ENCODE assay signal across 13 cellular contexts in the genomic region with DNA sequence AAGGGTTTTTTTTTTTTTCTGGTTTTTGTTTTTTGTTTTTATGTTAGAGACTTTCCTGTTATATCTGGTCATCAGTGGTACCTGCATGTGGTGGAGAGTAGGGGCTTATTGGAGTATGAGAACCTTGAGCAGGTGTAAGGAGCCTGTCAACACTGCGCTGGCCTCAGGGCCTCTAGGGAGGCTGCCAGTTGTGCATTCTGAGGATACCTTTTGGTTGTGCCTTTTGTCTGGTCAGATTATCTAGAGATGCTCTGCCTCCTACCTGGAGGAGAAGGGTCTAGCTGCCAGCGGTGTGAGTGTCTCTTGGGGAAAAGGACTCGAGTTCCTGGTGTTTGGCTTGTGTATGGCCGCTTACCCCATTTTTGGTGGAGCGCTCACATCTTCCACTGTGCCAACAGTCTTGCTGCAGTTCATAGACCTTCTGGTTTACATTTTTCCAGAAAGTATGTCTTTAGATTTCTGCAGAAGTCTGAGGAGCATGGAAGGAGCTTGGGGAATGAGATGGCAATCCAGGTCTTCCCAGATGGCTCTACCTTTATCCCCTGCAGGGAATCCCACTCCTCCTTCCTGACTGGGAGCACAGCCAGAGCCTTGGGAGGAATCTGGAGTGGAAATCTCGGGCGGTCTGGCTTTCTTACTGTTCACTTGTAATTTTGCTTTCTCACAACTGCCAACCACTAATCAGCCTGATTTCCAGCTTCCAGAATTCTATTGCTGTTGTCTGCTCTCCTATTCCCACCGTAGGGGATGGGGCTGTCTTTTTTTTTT. TPM values are rescaled to one million over a fixed set of nuclear protein-coding genes. Genes with fewer than 3 reads are reported as not detected.
A peak's percentile ranks its signal among the peaks of the same experiment; 100 is the strongest.
DNase-seq lines count a peak whose midpoint lies in the region; ATAC-seq and TF ChIP-seq lines count a peak whose summit lies in the region.
"Had no signal": no experiment of that assay in that cellular context is flagged by ENCODE, and none has a peak within 500 bp of the region (broad histone marks: within the 10 kb centered on the region; RNA-seq: fewer than 3 reads in every experiment).

No MANE protein-coding gene starts in this region.

- WGBS in hepatocyte (ENCODE audit: low lambda C conversion rate, missing lambda C conversion rate): 86% methylated on average over 8 of the region's 8 CpGs

- H3K4me1 Mint-ChIP-seq in natural killer cell treated with Interleukin-12 subunit alpha and Interleukin-12 subunit beta and Interleukin-15 and Interleukin-18, amount 100 ng/mL, for 72 hours (ENCODE audit: low read depth in 2 of 2): peaks cover 46 to 68% of the 10 kb centered on the region in 2 donors
- peaks cover 28 to 30% of the 10 kb centered on the region in 2 donors for H3K4me1 Mint-ChIP-seq in natural killer cell
- peaks cover 40% of the 10 kb centered on the region for H3K4me1 Mint-ChIP-seq in activated T-helper 17 cell treated with anti-CD3 and anti-CD28 coated beads, Interleukin-2, amount 50 U/mL, for 72 hours

- no peak for ATAC-seq in natural killer cell treated with Interleukin-12 subunit alpha and Interleukin-12 subunit beta and Interleukin-15 and Interleukin-18, amount 100 ng/mL, for 72 hours
- no peak for ATAC-seq in natural killer cell
- ATAC-seq in activated T-helper 17 cell treated with anti-CD3 and anti-CD28 coated beads, Interleukin-2, amount 50 U/mL, for 72 hours (replicated peaks): no peak
- ATAC-seq: mucosa of descending colon had no signal

- H3K27me3 Mint-ChIP-seq in natural killer cell treated with Interleukin-12 subunit alpha and Interleukin-12 subunit beta and Interleukin-15 and Interleukin-18, amount 100 ng/mL, for 72 hours: no peaks in the 10 kb centered on the region
- no peaks in the 10 kb centered on the region for H3K27me3 Mint-ChIP-seq in natural killer cell (ENCODE audit: low read depth in 2 of 2)
- no peaks in the 10 kb centered on the region for H3K27me3 Mint-ChIP-seq in activated T-helper 17 cell treated with anti-CD3 and anti-CD28 coated beads, Interleukin-2, amount 50 U/mL, for 72 hours

- no peaks in the 10 kb centered on the region for H4K20me1 ChIP-seq in hepatocyte (ENCODE audit: insufficient read depth, poor library complexity, severe bottlenecking)

- peaks cover 35% of the 10 kb centered on the region for H3K36me3 Mint-ChIP-seq in natural killer cell treated with Interleukin-12 subunit alpha and Interleukin-12 subunit beta and Interleukin-15 and Interleukin-18, amount 100 ng/mL, for 72 hours
- peaks cover 10% of the 10 kb centered on the region for H3K36me3 Mint-ChIP-seq in natural killer cell
- peaks cover 74% of the 10 kb centered on the region for H3K36me3 Mint-ChIP-seq in activated T-helper 17 cell treated with anti-CD3 and anti-CD28 coated beads, Interleukin-2, amount 50 U/mL, for 72 hours (ENCODE audit: low read depth)

- no peak for TF ChIP-seq POLR2A in uterus (IDR thresholded peaks at IDR 0.05)

- peaks cover 32% of the 10 kb centered on the region for H3K4me1 ChIP-seq in hepatocyte (ENCODE audit: insufficient read depth)
- H3K4me1 ChIP-seq in uterus: no peaks in the 10 kb centered on the region

- H3K9me3 ChIP-seq in hepatocyte (ENCODE audit: low read depth) (no peaks in the 10 kb centered on the region), uterus (no peaks in the 10 kb centered on the region)
- H3K9me3 ChIP-seq: mucosa of descending colon had no signal

- H3K9me3 Mint-ChIP-seq in natural killer cell treated with Interleukin-12 subunit alpha and Interleukin-12 subunit beta and Interleukin-15 and Interleukin-18, amount 100 ng/mL, for 72 hours: no peaks in the 10 kb centered on the region
- H3K9me3 Mint-ChIP-seq in natural killer cell: no peaks in the 10 kb centered on the region
- no peaks in the 10 kb centered on the region for H3K9me3 Mint-ChIP-seq in activated T-helper 17 cell treated with anti-CD3 and anti-CD28 coated beads, Interleukin-2, amount 50 U/mL, for 72 hours

- H3K79me2 ChIP-seq in hepatocyte: peaks cover 77% of the 10 kb centered on the region

- peak overlapping the region; percentile 56 to 77 for H3K27ac Mint-ChIP-seq in natural killer cell treated with Interleukin-12 subunit alpha and Interleukin-12 subunit beta and Interleukin-15 and Interleukin-18, amount 100 ng/mL, for 72 hours
- peak overlapping the region in 1 of 2 donors; percentile 13 for H3K27ac Mint-ChIP-seq in natural killer cell
- H3K27ac Mint-ChIP-seq in activated T-helper 17 cell treated with anti-CD3 and anti-CD28 coated beads, Interleukin-2, amount 50 U/mL, for 72 hours: peak overlapping the region; percentile 99

- H2AFZ ChIP-seq in hepatocyte: no peak overlapping the region

- intact Hi-C loops in natural killer cell (cut with micrococcal nuclease): no loop called here
- intact Hi-C loops in uterus (cut with DNase I; ENCODE audit: low total_unique reads): no loop called here

- no peak for DNase-seq in natural killer cell treated with Interleukin-12 subunit alpha and Interleukin-12 subunit beta and Interleukin-15 and Interleukin-18, amount 100 ng/mL, for 72 hours (ENCODE audit: low spot score)
- DNase-seq in natural killer cell (no peak), hepatocyte (ENCODE audit: low spot score) (no peak), uterus (no peak), NCI-H226 (no peak), DMS53 treated with DMSO at 0.1 percent for 48 hours (lab: John Stamatoyannopoulos, UW; ENCODE audit: unreplicated experiment) (no peak), COR-L47 (lab: John Stamatoyannopoulos, UW) (no peak)
- DNase-seq: aorta; DMS79 treated with DMSO at 0.1 percent for 48 hours; mucosa of descending colon; NCI-H524 treated with DMSO at 0.1 percent for 48 hours; stimulated activated CD4-positive, alpha-beta T cell treated with anti-CD3 and anti-CD28 coated beads, Interleukin-2, amount 100 ng/mL, for 24 hours had no signal

- TF ChIP-seq CTCF in natural killer cell (IDR thresholded peaks at IDR 0.05): no peak
- no peak for TF ChIP-seq CTCF in hepatocyte (IDR thresholded peaks at IDR 0.05; ENCODE audit: poor library complexity)
- no peak for TF ChIP-seq CTCF in uterus (IDR thresholded peaks at IDR 0.05)

- no peak overlapping the region for H3K4me3 ChIP-seq in hepatocyte
- H3K4me3 ChIP-seq in uterus: no peak overlapping the region
- H3K4me3 ChIP-seq: mucosa of descending colon had no signal

- peak overlapping the region; percentile 33 for H3K4me3 Mint-ChIP-seq in natural killer cell treated with Interleukin-12 subunit alpha and Interleukin-12 subunit beta and Interleukin-15 and Interleukin-18, amount 100 ng/mL, for 72 hours
- H3K4me3 Mint-ChIP-seq in natural killer cell: no peak overlapping the region
- H3K4me3 Mint-ChIP-seq in activated T-helper 17 cell treated with anti-CD3 and anti-CD28 coated beads, Interleukin-2, amount 50 U/mL, for 72 hours: peak overlapping the region; percentile 94

- H3K36me3 ChIP-seq in hepatocyte (replicated peaks; ENCODE audit: insufficient read depth, low read depth) (no peaks in the 10 kb centered on the region), uterus (no peaks in the 10 kb centered on the region)

- H3K27ac ChIP-seq in hepatocyte: peak overlapping the region; percentile 96
- peak overlapping the region; percentile 69 to 86 for H3K27ac ChIP-seq in uterus

- no peaks in the 10 kb centered on the region for H3K9me2 ChIP-seq in hepatocyte (replicated peaks; ENCODE audit: insufficient read depth)

- no peaks in the 10 kb centered on the region for H3K27me3 ChIP-seq in hepatocyte
- no peaks in the 10 kb centered on the region for H3K27me3 ChIP-seq in uterus

- peak overlapping the region; percentile 43 for H3K4me2 ChIP-seq in hepatocyte

RNA-seq across cellular contexts. Expression of gene PTPN1, which starts 49.9 kb away (rescaled TPM):
- total RNA-seq in natural killer cell treated with Interleukin-12 subunit alpha and Interleukin-12 subunit beta and Interleukin-15 and Interleukin-18, amount 100 ng/mL, for 72 hours: 100 to 1,000 TPM in 1 of 2 donors, 10 to 100 TPM in 1; 74.3 to 105 TPM
- total RNA-seq in natural killer cell (10 to 100 TPM; 52.9 to 64.5 (median 58.3) TPM), hepatocyte (28.3 and 32.1 TPM in 2 replicates), uterus (10 to 100 TPM; 14.1 to 33.9 (median 20.2) TPM)
- 10 to 100 TPM; 68.3 to 77.1 TPM for total RNA-seq in activated T-helper 17 cell treated with anti-CD3 and anti-CD28 coated beads, Interleukin-2, amount 50 U/mL, for 72 hours
- 22.0 and 30.8 TPM in 2 replicates for polyA plus RNA-seq in hepatocyte
